In genomic region chr3:4311496-4311895, GRCh38 we compare ENCODE assay signal across 15 cellular contexts.
"Had no signal": no experiment of that assay in that cellular context is flagged by ENCODE, and none has a peak within 500 bp of the region (broad histone marks: within the 10 kb centered on the region; RNA-seq: fewer than 3 reads in every experiment).

No MANE protein-coding gene starts in this region.

- H3K9me3 Mint-ChIP-seq: dendritic cell treated with granulocyte-macrophage colony-stimulating factor and Interleukin-4, amounts not matched to agents 40 ng/mL and 50 ng/mL, for 4 days; effector memory CD8-positive, alpha-beta T cell; immature natural killer cell had no signal

- DNase-seq: effector memory CD8-positive, alpha-beta T cell; foreskin keratinocyte; immature natural killer cell; left ventricle myocardium inferior; mesendoderm; naive thymus-derived CD4-positive, alpha-beta T cell; stimulated activated CD4-positive, alpha-beta T cell treated with anti-CD3 and anti-CD28 coated beads, Interleukin-2, amount 100 ng/mL, for 24 hours; stimulated activated naive CD4-positive, alpha-beta T cell; stomach; substantia nigra; transverse colon had no signal

- H3K9me3 ChIP-seq: left ventricle myocardium inferior, neutrophil, stomach, thoracic aorta, transverse colon had no signal

- H3K4me3 Mint-ChIP-seq: dendritic cell treated with granulocyte-macrophage colony-stimulating factor and Interleukin-4, amounts not matched to agents 40 ng/mL and 50 ng/mL, for 4 days; effector memory CD8-positive, alpha-beta T cell; immature natural killer cell; naive thymus-derived CD4-positive, alpha-beta T cell had no signal

- H3K36me3 ChIP-seq: neutrophil had no signal

- H3K27me3 ChIP-seq: foreskin keratinocyte, neutrophil, stomach, transverse colon had no signal

- H3K27ac ChIP-seq: foreskin keratinocyte, left ventricle myocardium inferior, neutrophil, thoracic aorta, transverse colon had no signal

- H3K4me3 ChIP-seq: left ventricle myocardium inferior, lung, stomach, thoracic aorta, transverse colon had no signal

- H3K27ac Mint-ChIP-seq: dendritic cell treated with granulocyte-macrophage colony-stimulating factor and Interleukin-4, amounts not matched to agents 40 ng/mL and 50 ng/mL, for 4 days; immature natural killer cell had no signal

- H3K27me3 Mint-ChIP-seq: dendritic cell treated with granulocyte-macrophage colony-stimulating factor and Interleukin-4, amounts not matched to agents 40 ng/mL and 50 ng/mL, for 4 days; effector memory CD8-positive, alpha-beta T cell; naive thymus-derived CD4-positive, alpha-beta T cell had no signal

- H3K4me1 Mint-ChIP-seq: immature natural killer cell had no signal
